ENCODE assay signal across 29 cellular contexts in genomic region chr1:4129693-4130092, GRCh38.
"Had no signal": no experiment of that assay in that cellular context is flagged by ENCODE, and none has a peak within 500 bp of the region (broad histone marks: within the 10 kb centered on the region; RNA-seq: fewer than 3 reads in every experiment).

No MANE protein-coding gene starts in this region.

- H3K4me1 Mint-ChIP-seq: immature natural killer cell; mesothelial cell of epicardium; naive B cell; natural killer cell; stimulated activated naive B cell treated with anti-CD40 and anti-IgM and Interleukin-4, amounts not matched to agents 10 μg/mL and 1 μg/mL and 100 μg/mL, for 72 hours had no signal

- H3K4me3 ChIP-seq: left lung, lung, neural progenitor cell, ovary, prostate gland, smooth muscle cell, stomach, testis, thyroid gland, transverse colon, upper lobe of left lung, vagina had no signal

- H3K36me3 Mint-ChIP-seq: immature natural killer cell; mesothelial cell of epicardium; naive B cell; natural killer cell; neural progenitor cell; stimulated activated naive B cell treated with anti-CD40 and anti-IgM and Interleukin-4, amounts not matched to agents 10 μg/mL and 1 μg/mL and 100 μg/mL, for 72 hours had no signal

- H3K4me1 ChIP-seq: left lung, prostate gland, stomach, testis, thyroid gland, transverse colon, upper lobe of left lung, vagina had no signal

- H3K36me3 ChIP-seq: left lung, neural progenitor cell, ovary, prostate gland, stomach, thyroid gland, transverse colon, upper lobe of left lung, vagina had no signal

- H3K27ac Mint-ChIP-seq: immature natural killer cell; mesothelial cell of epicardium; natural killer cell; nephron progenitor cell; neural progenitor cell; stimulated activated naive B cell treated with anti-CD40 and anti-IgM and Interleukin-4, amounts not matched to agents 10 μg/mL and 1 μg/mL and 100 μg/mL, for 72 hours had no signal

- H3K9ac ChIP-seq: neural progenitor cell had no signal

- H3K27me3 ChIP-seq: neural progenitor cell, ovary, testis, thyroid gland, upper lobe of left lung, vagina had no signal

- H3K9me3 ChIP-seq: left lung, ovary, prostate gland, testis, thyroid gland, transverse colon, upper lobe of left lung, vagina had no signal

- H3K9me3 Mint-ChIP-seq: mesothelial cell of epicardium, natural killer cell, nephron progenitor cell had no signal

- DNase-seq: hypothalamus; immature natural killer cell; kidney; left colon; mesendoderm; naive B cell; natural killer cell; nephron progenitor cell; ovary; retina; right cardiac atrium; stimulated activated CD4-positive, alpha-beta T cell treated with anti-CD3 and anti-CD28 coated beads, Interleukin-12 subunit alpha, Interleukin-12 subunit beta, amount 100 ng/mL, for 4 hours; stimulated activated CD4-positive, alpha-beta T cell treated with anti-CD3 and anti-CD28 coated beads, Interleukin-15, amount 100 ng/mL, for 24 hours; stimulated activated CD4-positive, alpha-beta T cell treated with anti-CD3 and anti-CD28 coated beads, Interleukin-2, amount 100 ng/mL, for 24 hours; stimulated activated CD4-positive, alpha-beta T cell treated with anti-CD3 and anti-CD28 coated beads, Interleukin-4, amount 100 ng/mL, for 1 hour; stimulated activated naive B cell treated with anti-CD40 and anti-IgM and Interleukin-4, amounts not matched to agents 10 μg/mL and 1 μg/mL and 100 μg/mL, for 72 hours; stimulated activated naive CD8-positive, alpha-beta T cell treated with anti-CD3 and anti-CD28 coated beads, Interleukin-15, Interleukin-2, amounts not matched to agents 100 U/mL and 50 U/mL, for 24 hours; stomach; testis; thyroid gland; transverse colon; upper lobe of left lung had no signal

- H3K4me2 ChIP-seq: neural progenitor cell, smooth muscle cell had no signal

- H3K27ac ChIP-seq: left lung, neural progenitor cell, ovary, prostate gland, stomach, testis, thyroid gland, transverse colon, upper lobe of left lung, vagina had no signal

- H3K4me3 Mint-ChIP-seq: immature natural killer cell; mesothelial cell of epicardium; naive B cell; natural killer cell; nephron progenitor cell; neural progenitor cell; stimulated activated naive B cell treated with anti-CD40 and anti-IgM and Interleukin-4, amounts not matched to agents 10 μg/mL and 1 μg/mL and 100 μg/mL, for 72 hours had no signal

- ATAC-seq: left colon; left lung; natural killer cell; right cardiac atrium; stimulated activated naive B cell treated with anti-CD40 and anti-IgM and Interleukin-4, amounts not matched to agents 10 μg/mL and 1 μg/mL and 100 μg/mL, for 72 hours; stimulated activated naive CD8-positive, alpha-beta T cell treated with anti-CD3 and anti-CD28 coated beads, Interleukin-15, Interleukin-2, amounts not matched to agents 100 U/mL and 50 U/mL, for 24 hours had no signal

- H2AFZ ChIP-seq: neural progenitor cell had no signal
